Comparison of ENCODE assay signal across 8 cellular contexts in genomic region chr12:9673404-9674225, GRCh38. TPM values are rescaled to one million over a fixed set of nuclear protein-coding genes. Genes with fewer than 3 reads are reported as not detected.
DNase-seq lines count a peak whose midpoint lies in the region; ATAC-seq, FAIRE-seq and TF ChIP-seq lines count a peak whose summit lies in the region.

No MANE protein-coding gene starts in this region.

- no peaks in the 10 kb centered on the region for H3K27me3 ChIP-seq in CD4-positive, alpha-beta T cell (ENCODE audit: control insufficient read depth, insufficient read depth, low read length)
- H3K27me3 ChIP-seq in MG63 (no peaks in the 10 kb centered on the region), skeletal muscle satellite cell (ENCODE audit: control insufficient read depth, insufficient read depth, low read length) (no peaks in the 10 kb centered on the region)

- peaks cover 81% of the 10 kb centered on the region for H3K36me3 Mint-ChIP-seq in CD4-positive, alpha-beta T cell (ENCODE audit: low read depth)

- H3K4me3 ChIP-seq in MG63 (no peak overlapping the region), skeletal muscle satellite cell (ENCODE audit: low read length) (no peak overlapping the region)

- peak overlapping the region; percentile 90 for H3K27ac Mint-ChIP-seq in CD4-positive, alpha-beta T cell

- intact Hi-C loops in CD4-positive, alpha-beta T cell (cut with DNase I, micrococcal nuclease) = loop anchor here (2.0 to 5.0 kb wide), 4 partner anchors 17 to 194 kb away; partner anchors contain the start of gene CLEC2B (in 1 of the 2)

- TF ChIP-seq CTCF in CD4-positive, alpha-beta T cell (IDR thresholded peaks at IDR 0.05) = no peak

- no peaks in the 10 kb centered on the region for H3K9me3 Mint-ChIP-seq in CD4-positive, alpha-beta T cell

- peak in 6 of 10 experiments; percentile 18 to 51 (median 36) for DNase-seq in CD4-positive, alpha-beta T cell
- DNase-seq in MG63 (peak; percentile 91), foreskin melanocyte (peak; percentile 81), frontal cortex (ENCODE audit: low spot score in 2 of 2) (no peak), NCI-H2227 treated with DMSO at 0.1 percent for 48 hours (lab: John Stamatoyannopoulos, UW) (no peak)
- DNase-seq in activated CD8-positive, alpha-beta memory T cell treated with anti-CD3 and anti-CD28 coated beads, Interleukin-2, amount 50 U/mL, for 48 hours = peak; percentile 84

- POLR2A ChIA-PET in CD4-positive, alpha-beta T cell (lab: Charles Lee) = interaction anchor here (0.7 to 12.3 kb wide), 28 partner anchors 8 to 332 kb away, joined by 3 to 238 read pairs (median 4); partner anchors contain the start of gene CD69

- peak; percentile 38 for ATAC-seq in CD4-positive, alpha-beta T cell (ENCODE audit: poor library complexity)
- ATAC-seq in GM21529 (IDR thresholded peaks at IDR 0.05; ENCODE audit: unreplicated experiment) = peak; percentile 42

- H3K27ac ChIP-seq in CD4-positive, alpha-beta T cell (ENCODE audit: low read depth, low read length) = peak overlapping the region; percentile 88

- H3K27me3 Mint-ChIP-seq in CD4-positive, alpha-beta T cell = no peaks in the 10 kb centered on the region

- H3K4me2 ChIP-seq in skeletal muscle satellite cell (ENCODE audit: low read length) = peak overlapping the region; percentile 18

- H3K4me1 Mint-ChIP-seq in CD4-positive, alpha-beta T cell (ENCODE audit: low read depth) = peaks cover 82% of the 10 kb centered on the region

- H3K36me3 ChIP-seq in MG63 = no peaks in the 10 kb centered on the region; the same call in 1 of the 2 replicates
- H3K36me3 ChIP-seq in skeletal muscle satellite cell (ENCODE audit: insufficient read depth, low read length) = no peaks in the 10 kb centered on the region

- H3K4me1 ChIP-seq in skeletal muscle satellite cell (ENCODE audit: control insufficient read depth, insufficient read depth, low read length) = peaks cover 15% of the 10 kb centered on the region

- peak overlapping the region; percentile 49 for H3K9ac ChIP-seq in skeletal muscle satellite cell (ENCODE audit: low read depth, low read length)

- CTCF ChIA-PET in CD4-positive, alpha-beta T cell (lab: Charles Lee) = interaction anchor here (0.8 to 1.6 kb wide), 2 partner anchors 10 to 35 kb away, joined by 3 to 6 read pairs; no protein-coding TSS in a partner anchor

- peak overlapping the region; percentile 87 for H3K4me3 Mint-ChIP-seq in CD4-positive, alpha-beta T cell

- no peak for FAIRE-seq in frontal cortex (lab: Jason Lieb, UNC)

- H3K9me3 ChIP-seq in CD4-positive, alpha-beta T cell (ENCODE audit: control insufficient read depth, low read length) = peaks cover 3% of the 10 kb centered on the region
- H3K9me3 ChIP-seq in MG63 = no peaks in the 10 kb centered on the region
- H3K9me3 ChIP-seq in skeletal muscle satellite cell (replicated peaks; ENCODE audit: low read length) = no peaks in the 10 kb centered on the region

RNA-seq across cellular contexts. Expression of gene CLEC2D, which starts 4.1 kb away (rescaled TPM):
- 100 to 1,000 TPM; 121 to 122 TPM for total RNA-seq in CD4-positive, alpha-beta T cell
- total RNA-seq in MG63 (2014; rRNA removed; shearing (Covaris generic); ENCODE audit: low replicate concordance) = 0.23 and 3.5 TPM in 2 replicates
- total RNA-seq in skeletal muscle satellite cell (2012; rRNA removed) = 1.3 TPM in 2 replicates
- total RNA-seq in frontal cortex = 15.5 TPM

RNA-seq across cellular contexts. Expression of gene CLECL1, which starts 59.3 kb away (rescaled TPM):
- total RNA-seq in CD4-positive, alpha-beta T cell = 1 to 10 TPM in 1 of 2 experiments, under 1 TPM in 1; 0.44 to 1.7 TPM
- total RNA-seq in MG63 (2014; rRNA removed; shearing (Covaris generic); ENCODE audit: low replicate concordance) = not detected in 2 replicates
- total RNA-seq in skeletal muscle satellite cell (2012; rRNA removed) = not detected in 2 replicates
- total RNA-seq in frontal cortex = not detected

Comparison
In these comparisons a context has a peak if more than half of its experiments do, and no peak if none do; other contexts are left out.
1. DNase-seq: peak in CD4-positive, alpha-beta T cell (6 of 10), MG63 (single experiment), activated CD8-positive, alpha-beta memory T cell treated with anti-CD3 and anti-CD28 coated beads, Interleukin-2, amount 50 U/mL, for 48 hours (single experiment) and foreskin melanocyte (single experiment); none in frontal cortex (0 of 2) and NCI-H2227 treated with DMSO at 0.1 percent for 48 hours (single experiment).